ENCODE assay signal across 8 cellular contexts in the genomic region with DNA sequence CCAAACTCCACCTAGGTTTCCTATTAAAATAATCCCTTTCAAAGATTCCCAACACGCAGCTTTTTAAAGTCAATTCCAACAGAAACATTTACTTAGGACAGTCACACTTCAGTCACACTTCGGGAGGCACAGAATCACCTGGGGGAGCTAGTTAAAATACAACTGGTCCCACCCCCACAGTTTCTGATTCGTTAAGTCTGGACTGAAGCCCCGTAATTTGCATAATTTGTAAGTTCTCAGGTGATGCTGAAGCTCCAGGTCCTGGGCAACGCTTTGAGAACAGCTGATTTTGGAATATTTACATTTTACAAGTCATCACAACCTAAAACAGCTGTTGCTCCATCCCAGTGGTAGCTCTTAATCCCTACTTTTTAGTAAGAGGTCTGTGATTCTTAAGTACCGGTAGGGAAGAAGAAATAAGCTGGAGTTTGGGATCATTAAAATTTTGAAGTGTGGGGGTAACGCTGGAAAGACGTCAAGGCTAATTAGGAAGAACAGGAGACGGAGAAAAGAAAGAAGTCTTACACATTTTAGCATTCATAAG. TPM values are rescaled to one million over a fixed set of nuclear protein-coding genes. Genes with fewer than 3 reads are reported as not detected.
DNase-seq lines count a peak whose midpoint lies in the region; ATAC-seq and TF ChIP-seq lines count a peak whose summit lies in the region.

No MANE protein-coding gene starts in this region.

- peaks cover 9% of the 10 kb centered on the region for H3K36me3 Mint-ChIP-seq in MCF 10A (ENCODE audit: insufficient read depth, unreplicated experiment)

- peak overlapping the region; percentile 96 for H3K9ac ChIP-seq in mucosa of stomach (ENCODE audit: low read length)

- H3K4me1 ChIP-seq in mucosa of stomach (ENCODE audit: control insufficient read depth, insufficient read depth, low read length), result peaks cover 14% of the 10 kb centered on the region

- H3K27me3 ChIP-seq in mucosa of stomach (ENCODE audit: control insufficient read depth, insufficient read depth, low read length), result no peaks in the 10 kb centered on the region

- peak overlapping the region; percentile 93 for H3K4me3 Mint-ChIP-seq in MCF 10A (ENCODE audit: unreplicated experiment)

- POLR2A ChIA-PET in MCF 10A (lab: Yijun Ruan, JAX), result interaction anchor here (0.6 to 3.6 kb wide), 18 partner anchors 9 to 1903 kb away, joined by 3 to 75 read pairs (median 4); a partner anchor contains a TSS

- H3K4me1 Mint-ChIP-seq in MCF 10A (ENCODE audit: insufficient read depth, unreplicated experiment), result peaks cover 30% of the 10 kb centered on the region

- CTCF ChIA-PET in MCF 10A (lab: Yijun Ruan, JAX), result interaction anchor here (0.8 to 2.8 kb wide), 8 partner anchors 9 to 1319 kb away, joined by 3 to 26 read pairs (median 5); a partner anchor contains a TSS

- TF ChIP-seq CTCF in NB4 (IDR thresholded peaks at IDR 0.05; ENCODE audit: low read depth, low read length) (no peak), MCF 10A (IDR thresholded peaks at IDR 0.05; ENCODE audit: unreplicated experiment) (no peak)

- H3K9me3 ChIP-seq in mucosa of stomach (ENCODE audit: control insufficient read depth, low read length), result no peaks in the 10 kb centered on the region

- intact Hi-C loops in MCF 10A (cut with micrococcal nuclease), result loop anchor here (2.0 to 5.0 kb wide), 2 partner anchors 60 to 1177 kb away; a partner anchor contains a TSS

- ATAC-seq in GM21528 (IDR thresholded peaks at IDR 0.05; ENCODE audit: low FRiP score, unreplicated experiment), result no peak

- H3K36me3 ChIP-seq in mucosa of stomach (ENCODE audit: control insufficient read depth, insufficient read depth, low read length), result no peaks in the 10 kb centered on the region

- H3K27ac Mint-ChIP-seq in MCF 10A (ENCODE audit: low read depth, unreplicated experiment), result no peak overlapping the region

- TF ChIP-seq POLR2A in NB4 (IDR thresholded peaks at IDR 0.05; ENCODE audit: extremely low read depth, insufficient read length), result no peak

- no peaks in the 10 kb centered on the region for H3K27me3 Mint-ChIP-seq in MCF 10A (ENCODE audit: insufficient read depth, unreplicated experiment)

- no TSS peak for BruUV-seq in MCF 10A (replicated peaks; lab: Mats Ljungman, UMichigan)

- peak overlapping the region; percentile 92 for H3K4me3 ChIP-seq in NB4 (ENCODE audit: low read depth, low read length)
- peak overlapping the region; percentile 97 for H3K4me3 ChIP-seq in mucosa of stomach (ENCODE audit: low read length)

- peak; percentile 27 for DNase-seq in NCI-H2107 treated with DMSO at 0.1 percent for 48 hours (lab: John Stamatoyannopoulos, UW; ENCODE audit: unreplicated experiment)
- no peak for DNase-seq in NCI-H2107 (lab: John Stamatoyannopoulos, UW)
- DNase-seq in NB4 (ENCODE audit: low read depth), result peak; percentile 8
- DNase-seq in MCF 10A (ENCODE audit: unreplicated experiment), result peak; percentile 31
- no peak for DNase-seq in stimulated activated CD4-positive, alpha-beta T cell treated with anti-CD3 and anti-CD28 coated beads, Interleukin-4, amount 100 ng/mL, for 24 hours
- no peak for DNase-seq in NOMO-1 treated with dmso at 0.1 percent for 144 hours (lab: John Stamatoyannopoulos, UW; ENCODE audit: unreplicated experiment)

- H3K9me3 Mint-ChIP-seq in MCF 10A (ENCODE audit: unreplicated experiment), result no peaks in the 10 kb centered on the region

RNA-seq across cellular contexts. Expression of a gene that starts 1.2 kb away (rescaled TPM):
- 36.3 and 41.7 TPM in 2 replicates for total RNA-seq in MCF 10A (2022)

Comparison
In these comparisons a context has a peak if more than half of its experiments do, and no peak if none do; other contexts are left out.
1. DNase-seq: peak in NCI-H2107 treated with DMSO at 0.1 percent for 48 hours (single experiment), NB4 (single experiment) and MCF 10A (single experiment); none in NCI-H2107 (single experiment), stimulated activated CD4-positive, alpha-beta T cell treated with anti-CD3 and anti-CD28 coated beads, Interleukin-4, amount 100 ng/mL, for 24 hours (single experiment) and NOMO-1 treated with dmso at 0.1 percent for 144 hours (single experiment).